2 cellular contexts compared by ENCODE assay signal in the genomic region with DNA sequence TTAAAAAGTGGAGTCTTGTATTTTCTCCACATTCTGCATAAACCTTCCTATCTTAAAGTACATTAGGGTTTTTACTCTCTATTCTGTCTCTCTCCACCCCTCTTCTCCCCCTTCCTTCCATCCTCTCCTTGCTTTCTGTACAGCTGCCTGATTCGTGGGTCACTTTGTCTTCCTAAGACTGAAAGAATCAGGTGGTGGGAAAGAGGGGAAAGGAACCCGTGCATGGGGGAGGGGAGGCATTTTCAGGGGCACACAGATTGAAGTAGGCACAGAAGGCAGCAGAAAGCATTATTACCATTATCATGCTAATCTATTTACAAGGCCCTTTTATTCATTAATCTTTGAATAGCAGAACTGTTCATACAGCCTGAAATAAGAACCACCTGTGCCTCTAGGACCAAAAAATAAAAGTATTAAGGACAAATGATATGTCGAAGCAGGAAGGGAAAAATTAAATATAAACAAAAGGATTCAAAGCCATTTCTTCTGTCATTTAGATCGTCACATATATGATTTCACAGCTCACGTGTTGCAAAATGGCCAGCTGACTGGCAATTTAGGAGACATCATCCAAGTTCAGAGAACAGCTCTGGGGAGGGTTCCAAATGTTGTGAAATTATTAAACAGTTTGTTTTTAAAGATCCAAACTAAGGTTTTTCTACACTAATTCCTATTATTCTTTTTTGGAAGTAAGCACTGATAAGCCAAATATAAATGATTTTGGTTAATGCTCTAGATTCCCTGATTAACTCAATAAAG.
TF ChIP-seq lines count a peak whose summit lies in the region.

No MANE protein-coding gene starts in this region.

TF ChIP-seq in GM23338, 12 proteins besides CTCF, POLR2A, EP300 and RAD21 (continued from another document):
- TF ChIP-seq, protein P1, sequence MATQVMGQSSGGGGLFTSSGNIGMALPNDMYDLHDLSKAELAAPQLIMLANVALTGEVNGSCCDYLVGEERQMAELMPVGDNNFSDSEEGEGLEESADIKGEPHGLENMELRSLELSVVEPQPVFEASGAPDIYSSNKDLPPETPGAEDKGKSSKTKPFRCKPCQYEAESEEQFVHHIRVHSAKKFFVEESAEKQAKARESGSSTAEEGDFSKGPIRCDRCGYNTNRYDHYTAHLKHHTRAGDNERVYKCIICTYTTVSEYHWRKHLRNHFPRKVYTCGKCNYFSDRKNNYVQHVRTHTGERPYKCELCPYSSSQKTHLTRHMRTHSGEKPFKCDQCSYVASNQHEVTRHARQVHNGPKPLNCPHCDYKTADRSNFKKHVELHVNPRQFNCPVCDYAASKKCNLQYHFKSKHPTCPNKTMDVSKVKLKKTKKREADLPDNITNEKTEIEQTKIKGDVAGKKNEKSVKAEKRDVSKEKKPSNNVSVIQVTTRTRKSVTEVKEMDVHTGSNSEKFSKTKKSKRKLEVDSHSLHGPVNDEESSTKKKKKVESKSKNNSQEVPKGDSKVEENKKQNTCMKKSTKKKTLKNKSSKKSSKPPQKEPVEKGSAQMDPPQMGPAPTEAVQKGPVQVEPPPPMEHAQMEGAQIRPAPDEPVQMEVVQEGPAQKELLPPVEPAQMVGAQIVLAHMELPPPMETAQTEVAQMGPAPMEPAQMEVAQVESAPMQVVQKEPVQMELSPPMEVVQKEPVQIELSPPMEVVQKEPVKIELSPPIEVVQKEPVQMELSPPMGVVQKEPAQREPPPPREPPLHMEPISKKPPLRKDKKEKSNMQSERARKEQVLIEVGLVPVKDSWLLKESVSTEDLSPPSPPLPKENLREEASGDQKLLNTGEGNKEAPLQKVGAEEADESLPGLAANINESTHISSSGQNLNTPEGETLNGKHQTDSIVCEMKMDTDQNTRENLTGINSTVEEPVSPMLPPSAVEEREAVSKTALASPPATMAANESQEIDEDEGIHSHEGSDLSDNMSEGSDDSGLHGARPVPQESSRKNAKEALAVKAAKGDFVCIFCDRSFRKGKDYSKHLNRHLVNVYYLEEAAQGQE (IDR thresholded peaks at IDR 0.05; ENCODE audit: unreplicated experiment) = no peak
- no peak for TF ChIP-seq NANOG (IDR thresholded peaks at IDR 0.05; ENCODE audit: borderline replicate concordance)
- no peak for TF ChIP-seq EZH2phosphoT487 (IDR thresholded peaks at IDR 0.05; ENCODE audit: unreplicated experiment)

TF ChIP-seq in WTC11, 78 proteins besides CTCF, POLR2A, EP300 and RAD21 (continued from another document):
- TF ChIP-seq ZNF425 (CRISPR knock-in tag; conservative IDR thresholded peaks at IDR 0.05) = no peak
- no peak for TF ChIP-seq EMX1 (CRISPR knock-in tag; IDR thresholded peaks at IDR 0.05)
- TF ChIP-seq, protein P2, sequence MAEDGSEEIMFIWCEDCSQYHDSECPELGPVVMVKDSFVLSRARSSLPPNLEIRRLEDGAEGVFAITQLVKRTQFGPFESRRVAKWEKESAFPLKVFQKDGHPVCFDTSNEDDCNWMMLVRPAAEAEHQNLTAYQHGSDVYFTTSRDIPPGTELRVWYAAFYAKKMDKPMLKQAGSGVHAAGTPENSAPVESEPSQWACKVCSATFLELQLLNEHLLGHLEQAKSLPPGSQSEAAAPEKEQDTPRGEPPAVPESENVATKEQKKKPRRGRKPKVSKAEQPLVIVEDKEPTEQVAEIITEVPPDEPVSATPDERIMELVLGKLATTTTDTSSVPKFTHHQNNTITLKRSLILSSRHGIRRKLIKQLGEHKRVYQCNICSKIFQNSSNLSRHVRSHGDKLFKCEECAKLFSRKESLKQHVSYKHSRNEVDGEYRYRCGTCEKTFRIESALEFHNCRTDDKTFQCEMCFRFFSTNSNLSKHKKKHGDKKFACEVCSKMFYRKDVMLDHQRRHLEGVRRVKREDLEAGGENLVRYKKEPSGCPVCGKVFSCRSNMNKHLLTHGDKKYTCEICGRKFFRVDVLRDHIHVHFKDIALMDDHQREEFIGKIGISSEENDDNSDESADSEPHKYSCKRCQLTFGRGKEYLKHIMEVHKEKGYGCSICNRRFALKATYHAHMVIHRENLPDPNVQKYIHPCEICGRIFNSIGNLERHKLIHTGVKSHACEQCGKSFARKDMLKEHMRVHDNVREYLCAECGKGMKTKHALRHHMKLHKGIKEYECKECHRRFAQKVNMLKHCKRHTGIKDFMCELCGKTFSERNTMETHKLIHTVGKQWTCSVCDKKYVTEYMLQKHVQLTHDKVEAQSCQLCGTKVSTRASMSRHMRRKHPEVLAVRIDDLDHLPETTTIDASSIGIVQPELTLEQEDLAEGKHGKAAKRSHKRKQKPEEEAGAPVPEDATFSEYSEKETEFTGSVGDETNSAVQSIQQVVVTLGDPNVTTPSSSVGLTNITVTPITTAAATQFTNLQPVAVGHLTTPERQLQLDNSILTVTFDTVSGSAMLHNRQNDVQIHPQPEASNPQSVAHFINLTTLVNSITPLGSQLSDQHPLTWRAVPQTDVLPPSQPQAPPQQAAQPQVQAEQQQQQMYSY (CRISPR knock-in tag; IDR thresholded peaks at IDR 0.05) = no peak
- TF ChIP-seq TEAD4 (CRISPR knock-in tag; IDR thresholded peaks at IDR 0.05) = no peak
- TF ChIP-seq FOXK1 (CRISPR knock-in tag; IDR thresholded peaks at IDR 0.05) = no peak
- TF ChIP-seq, protein P3, sequence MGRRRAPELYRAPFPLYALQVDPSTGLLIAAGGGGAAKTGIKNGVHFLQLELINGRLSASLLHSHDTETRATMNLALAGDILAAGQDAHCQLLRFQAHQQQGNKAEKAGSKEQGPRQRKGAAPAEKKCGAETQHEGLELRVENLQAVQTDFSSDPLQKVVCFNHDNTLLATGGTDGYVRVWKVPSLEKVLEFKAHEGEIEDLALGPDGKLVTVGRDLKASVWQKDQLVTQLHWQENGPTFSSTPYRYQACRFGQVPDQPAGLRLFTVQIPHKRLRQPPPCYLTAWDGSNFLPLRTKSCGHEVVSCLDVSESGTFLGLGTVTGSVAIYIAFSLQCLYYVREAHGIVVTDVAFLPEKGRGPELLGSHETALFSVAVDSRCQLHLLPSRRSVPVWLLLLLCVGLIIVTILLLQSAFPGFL (CRISPR knock-in tag; IDR thresholded peaks at IDR 0.05; ENCODE audit: borderline replicate concordance) = no peak
- no peak for TF ChIP-seq JAZF1 (CRISPR knock-in tag; IDR thresholded peaks at IDR 0.05)
